8 cellular contexts compared by ENCODE assay signal in genomic region chr11:72038491-72038890, GRCh38. TPM values are rescaled to one million over a fixed set of nuclear protein-coding genes. Genes with fewer than 3 reads are reported as not detected.
DNase-seq lines count a peak whose midpoint lies in the region; ATAC-seq and TF ChIP-seq lines count a peak whose summit lies in the region.

No MANE protein-coding gene starts in this region.

- H3K27me3 ChIP-seq in BE2C = no peaks in the 10 kb centered on the region
- no peaks in the 10 kb centered on the region for H3K27me3 ChIP-seq in esophagus squamous epithelium

- TF ChIP-seq POLR2A in esophagus squamous epithelium (IDR thresholded peaks at IDR 0.05) = peak in 2 of 4 donors; percentile 44 to 48

- ATAC-seq in natural killer cell treated with Interleukin-12 subunit alpha and Interleukin-12 subunit beta and Interleukin-15 and Interleukin-18, amount 100 ng/mL, for 72 hours = no peak
- ATAC-seq in GM19467 (IDR thresholded peaks at IDR 0.05; ENCODE audit: unreplicated experiment) = no peak

- H3K27ac Mint-ChIP-seq in natural killer cell treated with Interleukin-12 subunit alpha and Interleukin-12 subunit beta and Interleukin-15 and Interleukin-18, amount 100 ng/mL, for 72 hours = no peak overlapping the region

- 0% methylated on average over 1 of the region's 2 CpGs; no CpG with 5 or more reads in 1 of the 2 donors for WGBS in esophagus squamous epithelium, 2 donors

- peaks cover 23% of the 10 kb centered on the region for H3K4me1 ChIP-seq in BE2C
- H3K4me1 ChIP-seq in esophagus squamous epithelium = peaks cover 43 to 96% (median 51%) of the 10 kb centered on the region in 3 donors

- DNase-seq in BE2C = no peak
- peak; percentile 70 for DNase-seq in NCI-H446 treated with DMSO at 0.1 percent for 48 hours (lab: John Stamatoyannopoulos, UW)
- no peak for DNase-seq in esophagus squamous epithelium (lab: John Stamatoyannopoulos, UW)
- DNase-seq in occipital lobe (lab: John Stamatoyannopoulos, UW) = peak; percentile 72
- DNase-seq in natural killer cell treated with Interleukin-12 subunit alpha and Interleukin-12 subunit beta and Interleukin-15 and Interleukin-18, amount 100 ng/mL, for 72 hours (ENCODE audit: low spot score) = no peak
- DNase-seq in cortex of kidney (lab: John Stamatoyannopoulos, UW) = no peak
- no peak for DNase-seq in iPS-NIHi11 (ENCODE audit: low spot score)

- no peaks in the 10 kb centered on the region for H3K36me3 Mint-ChIP-seq in natural killer cell treated with Interleukin-12 subunit alpha and Interleukin-12 subunit beta and Interleukin-15 and Interleukin-18, amount 100 ng/mL, for 72 hours

- H3K4me1 Mint-ChIP-seq in natural killer cell treated with Interleukin-12 subunit alpha and Interleukin-12 subunit beta and Interleukin-15 and Interleukin-18, amount 100 ng/mL, for 72 hours (ENCODE audit: low read depth in 2 of 2) = peaks cover 5 to 44% of the 10 kb centered on the region in 2 donors

- H3K36me3 ChIP-seq in BE2C (peaks cover 40% of the 10 kb centered on the region), esophagus squamous epithelium (peaks cover 4 to 30% (median 11%) of the 10 kb centered on the region in 3 donors)

- H3K9me3 ChIP-seq in BE2C (no peaks in the 10 kb centered on the region), esophagus squamous epithelium (no peaks in the 10 kb centered on the region)

- intact Hi-C loops in esophagus squamous epithelium (cut with DNase I) = loop anchor here (5.0 kb wide), 1 partner anchor 44 kb away; the partner anchor contains the start of genes LRRC51 and NUMA1

- H3K4me3 ChIP-seq in BE2C (ENCODE audit: low read depth, low read length) = peak overlapping the region; percentile 73
- H3K4me3 ChIP-seq in esophagus squamous epithelium = peak overlapping the region; percentile 29 to 79 (median 62)

- no peak for TF ChIP-seq CTCF in BE2C (IDR thresholded peaks at IDR 0.05; ENCODE audit: low read depth, low read length)
- TF ChIP-seq CTCF in esophagus squamous epithelium (IDR thresholded peaks at IDR 0.05) = no peak

- H3K27me3 Mint-ChIP-seq in natural killer cell treated with Interleukin-12 subunit alpha and Interleukin-12 subunit beta and Interleukin-15 and Interleukin-18, amount 100 ng/mL, for 72 hours = no peaks in the 10 kb centered on the region

- H3K9me3 Mint-ChIP-seq in natural killer cell treated with Interleukin-12 subunit alpha and Interleukin-12 subunit beta and Interleukin-15 and Interleukin-18, amount 100 ng/mL, for 72 hours = no peaks in the 10 kb centered on the region

- peak overlapping the region; percentile 86 to 99 (median 96) for H3K27ac ChIP-seq in esophagus squamous epithelium

- no peak overlapping the region for H3K4me3 Mint-ChIP-seq in natural killer cell treated with Interleukin-12 subunit alpha and Interleukin-12 subunit beta and Interleukin-15 and Interleukin-18, amount 100 ng/mL, for 72 hours

RNA-seq across cellular contexts. Expression of gene IL18BP, which starts 39.8 kb away (rescaled TPM):
- 21.4 TPM for polyA plus RNA-seq in BE2C (2012; ENCODE audit: insufficient read depth, insufficient read length, low read depth)
- 1 to 10 TPM; 1.6 to 6.5 (median 4.8) TPM for total RNA-seq in esophagus squamous epithelium
- 2.7 TPM for total RNA-seq in occipital lobe
- total RNA-seq in natural killer cell treated with Interleukin-12 subunit alpha and Interleukin-12 subunit beta and Interleukin-15 and Interleukin-18, amount 100 ng/mL, for 72 hours = 10 to 100 TPM; 16.5 to 20.6 TPM

RNA-seq across cellular contexts. Expression of gene NUMA1, which starts 41.9 kb away (rescaled TPM):
- polyA plus RNA-seq in BE2C (2012; ENCODE audit: insufficient read depth, insufficient read length, low read depth) = 308 TPM
- total RNA-seq in esophagus squamous epithelium (100 to 1,000 TPM; 142 to 237 (median 177) TPM), occipital lobe (129 TPM)
- 100 to 1,000 TPM; 181 to 216 TPM for total RNA-seq in natural killer cell treated with Interleukin-12 subunit alpha and Interleukin-12 subunit beta and Interleukin-15 and Interleukin-18, amount 100 ng/mL, for 72 hours

RNA-seq across cellular contexts. Expression of gene LRRC51, which starts 42.2 kb away (rescaled TPM):
- polyA plus RNA-seq in BE2C (2012; ENCODE audit: insufficient read depth, insufficient read length, low read depth) = 7.2 TPM
- total RNA-seq in esophagus squamous epithelium (1 to 10 TPM; 2.1 to 4.2 (median 3.2) TPM), occipital lobe (11.4 TPM)
- total RNA-seq in natural killer cell treated with Interleukin-12 subunit alpha and Interleukin-12 subunit beta and Interleukin-15 and Interleukin-18, amount 100 ng/mL, for 72 hours = 1 to 10 TPM; 3.5 to 7.2 TPM

Comparison
In these comparisons a context has a peak if more than half of its experiments do, and no peak if none do; other contexts are left out.
1. DNase-seq: peak in NCI-H446 treated with DMSO at 0.1 percent for 48 hours (single experiment) and occipital lobe (single experiment); none in BE2C (single experiment), esophagus squamous epithelium (single experiment), natural killer cell treated with Interleukin-12 subunit alpha and Interleukin-12 subunit beta and Interleukin-15 and Interleukin-18, amount 100 ng/mL, for 72 hours (single experiment), cortex of kidney (single experiment) and iPS-NIHi11 (single experiment).